In the genomic region with DNA sequence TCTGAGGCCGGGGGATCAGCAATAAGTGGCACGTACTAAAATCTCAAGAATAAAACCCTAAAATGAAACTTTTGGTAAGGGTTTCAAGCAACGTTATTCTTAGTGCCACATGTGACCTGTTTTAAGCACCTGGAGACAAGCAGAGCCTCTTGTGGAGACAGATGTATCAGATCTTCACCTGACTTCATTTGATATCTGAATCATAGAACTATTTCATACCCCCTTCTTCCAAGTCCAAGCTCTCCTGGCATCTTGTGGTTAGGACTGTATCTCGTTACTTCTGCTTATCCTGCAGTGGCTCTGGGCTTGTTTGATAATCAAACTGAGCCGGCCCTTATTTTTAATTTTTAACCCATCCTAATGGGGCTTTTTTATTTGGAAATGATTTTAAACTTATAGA, we compare ENCODE assay signal across 17 cellular contexts.
"Had no signal": no experiment of that assay in that cellular context is flagged by ENCODE, and none has a peak within 500 bp of the region (broad histone marks: within the 10 kb centered on the region; RNA-seq: fewer than 3 reads in every experiment).

No MANE protein-coding gene starts in this region.

- H3K9me3 ChIP-seq: SJSA1 had no signal

- H3K27ac ChIP-seq: SJSA1, SK-N-MC had no signal

- H3K4me1 ChIP-seq: SJSA1 had no signal

- H3K36me3 ChIP-seq: SJSA1 had no signal

- H3K27me3 ChIP-seq: SJSA1 had no signal

- H3K4me3 ChIP-seq: SJSA1, SK-N-MC had no signal

- DNase-seq: KBM-7, NCI-H1092 treated with DMSO at 0.1 percent for 48 hours, NCI-H1436, NCI-H187, NCI-H2029, NCI-H2081 treated with DMSO at 0.1 percent for 48 hours, NCI-H2171 treated with DMSO at 0.1 percent for 48 hours, NCI-H345, NCI-H446 treated with DMSO at 0.1 percent for 48 hours, NCI-H510A treated with DMSO at 0.1 percent for 48 hours, NCI-H526, Right ventricle myocardium superior, RPMI8226, SIG-M5, SW 1271 had no signal
